Comparison of ENCODE assay signal across 17 cellular contexts in genomic region chr1:55049914-55050278, GRCh38. TPM values are rescaled to one million over a fixed set of nuclear protein-coding genes. Genes with fewer than 3 reads are reported as not detected.
DNase-seq lines count a peak whose midpoint lies in the region; TF ChIP-seq lines count a peak whose summit lies in the region.
"Had no signal": no experiment of that assay in that cellular context is flagged by ENCODE, and none has a peak within 500 bp of the region (broad histone marks: within the 10 kb centered on the region; RNA-seq: fewer than 3 reads in every experiment).

No MANE protein-coding gene starts in this region.

- TF ChIP-seq EP300 in SK-N-SH (IDR thresholded peaks at IDR 0.05; ENCODE audit: borderline replicate concordance in 1 of 2, low read depth in 1 of 2, low read length in 1 of 2) (no peak), ovary (IDR thresholded peaks at IDR 0.05) (no peak)

- H3K4me1 ChIP-seq in SK-N-SH (ENCODE audit: control insufficient read depth in 1 of 2, insufficient read depth in 2 of 2, low read depth in 1 of 2, low read length in 1 of 2) (peaks cover 0 to 28% of the 10 kb centered on the region in 2 experiments; a peak in 1 of 4 replicates), ovary (ENCODE audit: insufficient read depth) (peaks cover 2% of the 10 kb centered on the region)

- peak; percentile 97 for DNase-seq in NCI-H2029 treated with DMSO at 0.1 percent for 48 hours (lab: John Stamatoyannopoulos, UW)
- peak; percentile 67 for DNase-seq in SK-N-SH
- DNase-seq in glomerular endothelial cell (ENCODE audit: extremely low read depth, low read depth, low spot score), result peak; percentile 20
- peak; percentile 46 to 90 (median 74) for DNase-seq in ovary
- DNase-seq in GOT3 (lab: John Stamatoyannopoulos, UW), result no peak
- no peak for DNase-seq in amniotic stem cell (lab: John Stamatoyannopoulos, UW)
- no peak for DNase-seq in NK-92 (lab: John Stamatoyannopoulos, UW; ENCODE audit: unreplicated experiment)
- DNase-seq: activated CD8-positive, alpha-beta T cell treated with anti-CD3 and anti-CD28 coated beads for 36 hours; activated gamma-delta T cell; CD8-positive, alpha-beta T cell; spleen; T1000 had no signal

- H3K9me2 ChIP-seq in SK-N-SH, result no peaks in the 10 kb centered on the region

- H3K27me3 ChIP-seq in SK-N-SH (ENCODE audit: insufficient read depth) (no peaks in the 10 kb centered on the region), ovary (no peaks in the 10 kb centered on the region)
- H3K27me3 ChIP-seq: spleen had no signal

- no peaks in the 10 kb centered on the region for H3K9me3 ChIP-seq in SK-N-SH
- H3K9me3 ChIP-seq in ovary, result no peaks in the 10 kb centered on the region
- H3K9me3 ChIP-seq: spleen had no signal

- intact Hi-C loops in ovary (cut with DNase I), result no loop called here

- TF ChIP-seq RAD21 in SK-N-SH (IDR thresholded peaks at IDR 0.05; ENCODE audit: low read length), result no peak

- H3F3A ChIP-seq in SK-N-SH (replicated peaks; ENCODE audit: insufficient read depth), result no peaks in the 10 kb centered on the region

- no peaks in the 10 kb centered on the region for H4K20me1 ChIP-seq in SK-N-SH (ENCODE audit: insufficient read depth)

- no peak overlapping the region for H3K9ac ChIP-seq in SK-N-SH
- H3K9ac ChIP-seq: KMS-11 had no signal

- CTCF ChIA-PET in SK-N-SH (lab: Yijun Ruan, JAX), result interaction anchor here (1.0 to 2.9 kb wide), 5 partner anchors 10 to 105 kb away, joined by 4 to 15 read pairs (median 8); no protein-coding TSS in a partner anchor

- POLR2A ChIA-PET in SK-N-SH (lab: Yijun Ruan, JAX), result interaction anchor here (1.2 kb wide), 1 partner anchor 10 kb away, joined by 5 read pairs; no protein-coding TSS in a partner anchor

- H2AFZ ChIP-seq in SK-N-SH (ENCODE audit: low read depth), result no peak overlapping the region

- WGBS in SK-N-SH (ENCODE audit: low lambda C conversion rate), result 43% methylated on average over 4 of the region's 9 CpGs
- 1 to 10% (median 4%) methylated on average over 8 to 9 of the region's 9 CpGs for WGBS in ovary, 3 donors

- peak overlapping the region in 1 of 2 experiments; percentile 62; a peak in 1 of 4 replicates for H3K27ac ChIP-seq in SK-N-SH (ENCODE audit: low read depth in 2 of 2, low read length in 1 of 2)
- H3K27ac ChIP-seq in ovary, result no peak overlapping the region
- H3K27ac ChIP-seq: epithelial cell of prostate, KMS-11, spleen had no signal

- TF ChIP-seq POLR2A in ovary (IDR thresholded peaks at IDR 0.05), result no peak

- no peaks in the 10 kb centered on the region for H3K79me2 ChIP-seq in SK-N-SH (ENCODE audit: insufficient read depth)

- TF ChIP-seq CTCF in SK-N-SH (IDR thresholded peaks at IDR 0.05) (no peak), ovary (IDR thresholded peaks at IDR 0.05) (no peak)

- no peaks in the 10 kb centered on the region for H3K36me3 ChIP-seq in SK-N-SH (replicated peaks in 1 of 2; ENCODE audit: control insufficient read depth in 1 of 2, insufficient read depth in 2 of 2, low read length in 1 of 2)
- no peaks in the 10 kb centered on the region for H3K36me3 ChIP-seq in ovary

- H3K4me2 ChIP-seq in SK-N-SH, result no peak overlapping the region
- H3K4me2 ChIP-seq: KMS-11 had no signal

- H3K4me3 ChIP-seq in SK-N-SH (ENCODE audit: low read depth in 2 of 2, low read length in 1 of 2) (no peak overlapping the region), ovary (no peak overlapping the region)
- H3K4me3 ChIP-seq: lung, spleen had no signal

TF ChIP-seq in SK-N-SH, 30 proteins besides CTCF, POLR2A, EP300 and RAD21:
- TF ChIP-seq TEAD4 (IDR thresholded peaks at IDR 0.05; ENCODE audit: borderline replicate concordance, insufficient read depth), result no peak
- TF ChIP-seq TCF12 (IDR thresholded peaks at IDR 0.05), result no peak
- no peak for TF ChIP-seq FOXM1 (IDR thresholded peaks at IDR 0.05; ENCODE audit: low read depth)
- no peak for TF ChIP-seq GABPA (IDR thresholded peaks at IDR 0.05; ENCODE audit: low read depth)
- TF ChIP-seq, protein P1, sequence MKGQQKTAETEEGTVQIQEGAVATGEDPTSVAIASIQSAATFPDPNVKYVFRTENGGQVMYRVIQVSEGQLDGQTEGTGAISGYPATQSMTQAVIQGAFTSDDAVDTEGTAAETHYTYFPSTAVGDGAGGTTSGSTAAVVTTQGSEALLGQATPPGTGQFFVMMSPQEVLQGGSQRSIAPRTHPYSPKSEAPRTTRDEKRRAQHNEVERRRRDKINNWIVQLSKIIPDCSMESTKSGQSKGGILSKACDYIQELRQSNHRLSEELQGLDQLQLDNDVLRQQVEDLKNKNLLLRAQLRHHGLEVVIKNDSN (IDR thresholded peaks at IDR 0.05; ENCODE audit: borderline replicate concordance, low read depth), result no peak

RNA-seq across cellular contexts. Expression of gene PCSK9, which starts 10.5 kb away (rescaled TPM):
- 0.02 and 0.03 TPM in 2 replicates for polyA plus RNA-seq in SK-N-SH (2012; rRNA removed)
- 0.01 TPM in 1 of 2 replicates, not detected in the other for polyA plus RNA-seq in SK-N-SH (2012; cell fraction: cytosol; rRNA removed)
- polyA plus RNA-seq in SK-N-SH (2012; cell fraction: nucleus; rRNA removed), result 0.05 TPM in 1 of 2 replicates, not detected in the other
- total RNA-seq in glomerular endothelial cell, result 0.97 and 2.6 TPM in 2 replicates
- under 1 TPM in 3 of 7 donors, not detected in 4; 0.12 to 0.52 (median 0.48) TPM for total RNA-seq in ovary
- under 1 TPM in 1 of 2 donors, not detected in 1; 0.01 TPM for polyA plus RNA-seq in ovary
- total RNA-seq: activated CD8-positive, alpha-beta T cell treated with anti-CD3 and anti-CD28 coated beads for 36 hours; CD8-positive, alpha-beta T cell; subcutaneous adipose tissue had no signal

RNA-seq across cellular contexts. Expression of gene BSND, which starts 51.2 kb away (rescaled TPM):
- polyA plus RNA-seq in SK-N-SH (2012; rRNA removed) (not detected in 2 replicates), ovary (under 1 TPM in 1 of 2 donors, not detected in 1; 0.10 TPM)
- not detected in 2 replicates for polyA plus RNA-seq in SK-N-SH (2012; cell fraction: cytosol; rRNA removed)
- not detected in 2 replicates for polyA plus RNA-seq in SK-N-SH (2012; cell fraction: nucleus; rRNA removed)
- total RNA-seq in glomerular endothelial cell (not detected in 2 replicates), ovary (under 1 TPM in 2 of 7 donors, not detected in 5; 0.10 to 0.46 TPM)
- total RNA-seq: activated CD8-positive, alpha-beta T cell treated with anti-CD3 and anti-CD28 coated beads for 36 hours; CD8-positive, alpha-beta T cell; lung; neural crest cell; subcutaneous adipose tissue had no signal

Comparison
In these comparisons a context has a peak if more than half of its experiments do, and no peak if none do; other contexts are left out.
1. DNase-seq: peak in NCI-H2029 treated with DMSO at 0.1 percent for 48 hours (single experiment), SK-N-SH (single experiment), glomerular endothelial cell (single experiment) and ovary (5 of 5); none in GOT3 (single experiment), amniotic stem cell (single experiment) and NK-92 (single experiment).